Comparison of ENCODE assay signal across 1 cellular context in the genomic region with DNA sequence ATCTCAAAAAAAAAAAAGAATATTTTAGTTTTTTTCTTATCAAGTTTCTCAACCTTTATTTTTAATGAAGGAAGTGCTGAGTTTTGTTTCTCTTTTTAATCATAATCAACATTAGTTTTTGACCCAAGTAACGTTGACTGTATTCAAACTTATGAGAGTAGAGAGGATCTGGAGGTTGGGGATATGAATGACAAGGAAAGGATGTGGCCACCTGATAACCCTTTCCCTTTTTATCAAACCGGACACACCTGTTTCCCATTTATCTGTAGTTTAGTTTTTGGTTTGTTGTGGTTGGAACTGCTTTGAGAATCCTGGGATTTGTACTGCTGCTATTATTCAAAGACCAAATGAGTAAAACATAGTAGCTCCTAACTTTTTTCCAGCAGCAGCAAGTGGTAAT.
TF ChIP-seq lines count a peak whose summit lies in the region.

No MANE protein-coding gene starts in this region.

TF ChIP-seq in K562, 482 proteins besides CTCF, POLR2A, EP300 and RAD21 (continued from another document):
- TF ChIP-seq HDAC1 (IDR thresholded peaks at IDR 0.05), result peak; percentile 39 to 89; a peak in 2 of 4 replicates
- TF ChIP-seq CBFB (CRISPR knock-in tag; IDR thresholded peaks at IDR 0.05), result no peak
- TF ChIP-seq FOXO4 (CRISPR knock-in tag; IDR thresholded peaks at IDR 0.05), result no peak
- peak; percentile 89 for TF ChIP-seq SMARCE1 (IDR thresholded peaks at IDR 0.05)
- peak; percentile 56 for TF ChIP-seq MEIS2 (IDR thresholded peaks at IDR 0.05; ENCODE audit: partially characterized antibody)
- no peak for TF ChIP-seq ZC3H4 (CRISPR knock-in tag; IDR thresholded peaks at IDR 0.05; ENCODE audit: borderline replicate concordance)
- TF ChIP-seq ZNF57 (CRISPR knock-in tag; IDR thresholded peaks at IDR 0.05), result no peak
- TF ChIP-seq NR2C2 (CRISPR knock-in tag; IDR thresholded peaks at IDR 0.05), result no peak
- no peak for TF ChIP-seq NR2C2 (tag; IDR thresholded peaks at IDR 0.05)
- TF ChIP-seq CCNT2 (IDR thresholded peaks at IDR 0.05; ENCODE audit: borderline replicate concordance, extremely low read depth, insufficient read length, low read depth, low read length), result peak; percentile 54
- no peak for TF ChIP-seq PURB (CRISPR knock-in tag; IDR thresholded peaks at IDR 0.05; ENCODE audit: low read depth)
- TF ChIP-seq ZNF124 (CRISPR knock-in tag; IDR thresholded peaks at IDR 0.05), result no peak
- TF ChIP-seq, protein P1, sequence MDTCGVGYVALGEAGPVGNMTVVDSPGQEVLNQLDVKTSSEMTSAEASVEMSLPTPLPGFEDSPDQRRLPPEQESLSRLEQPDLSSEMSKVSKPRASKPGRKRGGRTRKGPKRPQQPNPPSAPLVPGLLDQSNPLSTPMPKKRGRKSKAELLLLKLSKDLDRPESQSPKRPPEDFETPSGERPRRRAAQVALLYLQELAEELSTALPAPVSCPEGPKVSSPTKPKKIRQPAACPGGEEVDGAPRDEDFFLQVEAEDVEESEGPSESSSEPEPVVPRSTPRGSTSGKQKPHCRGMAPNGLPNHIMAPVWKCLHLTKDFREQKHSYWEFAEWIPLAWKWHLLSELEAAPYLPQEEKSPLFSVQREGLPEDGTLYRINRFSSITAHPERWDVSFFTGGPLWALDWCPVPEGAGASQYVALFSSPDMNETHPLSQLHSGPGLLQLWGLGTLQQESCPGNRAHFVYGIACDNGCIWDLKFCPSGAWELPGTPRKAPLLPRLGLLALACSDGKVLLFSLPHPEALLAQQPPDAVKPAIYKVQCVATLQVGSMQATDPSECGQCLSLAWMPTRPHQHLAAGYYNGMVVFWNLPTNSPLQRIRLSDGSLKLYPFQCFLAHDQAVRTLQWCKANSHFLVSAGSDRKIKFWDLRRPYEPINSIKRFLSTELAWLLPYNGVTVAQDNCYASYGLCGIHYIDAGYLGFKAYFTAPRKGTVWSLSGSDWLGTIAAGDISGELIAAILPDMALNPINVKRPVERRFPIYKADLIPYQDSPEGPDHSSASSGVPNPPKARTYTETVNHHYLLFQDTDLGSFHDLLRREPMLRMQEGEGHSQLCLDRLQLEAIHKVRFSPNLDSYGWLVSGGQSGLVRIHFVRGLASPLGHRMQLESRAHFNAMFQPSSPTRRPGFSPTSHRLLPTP (IDR thresholded peaks at IDR 0.05; ENCODE audit: borderline replicate concordance, extremely low read depth, insufficient read length), result no peak
- no peak for TF ChIP-seq ZNF696 (CRISPR knock-in tag; conservative IDR thresholded peaks at IDR 0.05)
- no peak for TF ChIP-seq PHF20 (IDR thresholded peaks at IDR 0.05; ENCODE audit: partially characterized antibody)
- TF ChIP-seq MAZ (CRISPR knock-in tag; conservative IDR thresholded peaks at IDR 0.05 in 1 of 2, IDR thresholded peaks at IDR 0.05 in 1 of 2), result no peak
- no peak for TF ChIP-seq SIN3B (IDR thresholded peaks at IDR 0.05; ENCODE audit: low read depth)
- TF ChIP-seq NFXL1 (CRISPR knock-in tag; IDR thresholded peaks at IDR 0.05), result no peak
- peak; percentile 95 for TF ChIP-seq TAL1 (IDR thresholded peaks at IDR 0.05)
- peak; percentile 87 for TF ChIP-seq SMARCA4 (IDR thresholded peaks at IDR 0.05)
- 0 out of 2 replicates have a peak, but pooled peaks have one; percentile 15 for TF ChIP-seq GATA2 (CRISPR knock-in tag; IDR thresholded peaks at IDR 0.05)
- TF ChIP-seq, protein P2, sequence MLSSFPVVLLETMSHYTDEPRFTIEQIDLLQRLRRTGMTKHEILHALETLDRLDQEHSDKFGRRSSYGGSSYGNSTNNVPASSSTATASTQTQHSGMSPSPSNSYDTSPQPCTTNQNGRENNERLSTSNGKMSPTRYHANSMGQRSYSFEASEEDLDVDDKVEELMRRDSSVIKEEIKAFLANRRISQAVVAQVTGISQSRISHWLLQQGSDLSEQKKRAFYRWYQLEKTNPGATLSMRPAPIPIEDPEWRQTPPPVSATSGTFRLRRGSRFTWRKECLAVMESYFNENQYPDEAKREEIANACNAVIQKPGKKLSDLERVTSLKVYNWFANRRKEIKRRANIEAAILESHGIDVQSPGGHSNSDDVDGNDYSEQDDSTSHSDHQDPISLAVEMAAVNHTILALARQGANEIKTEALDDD (IDR thresholded peaks at IDR 0.05), result no peak
- peak in 1 of 2 experiments; percentile 60; a peak in 1 of 4 replicates for TF ChIP-seq ZMIZ1 (IDR thresholded peaks at IDR 0.05; ENCODE audit: low read depth in 2 of 2, low read length in 2 of 2)
- TF ChIP-seq TEAD4 (IDR thresholded peaks at IDR 0.05; ENCODE audit: low read length), result peak; percentile 95
- TF ChIP-seq TEAD4 (CRISPR knock-in tag; IDR thresholded peaks at IDR 0.05; ENCODE audit: borderline replicate concordance), result no peak
- TF ChIP-seq ZNF263 (CRISPR knock-in tag; IDR thresholded peaks at IDR 0.05; ENCODE audit: borderline replicate concordance), result no peak
- peak; percentile 87 for TF ChIP-seq MTA2 (IDR thresholded peaks at IDR 0.05; ENCODE audit: low read depth)
- TF ChIP-seq KLF6 (CRISPR knock-in tag; IDR thresholded peaks at IDR 0.05; ENCODE audit: borderline replicate concordance), result no peak
- TF ChIP-seq FOSL1 (tag; conservative IDR thresholded peaks at IDR 0.05), result 0 out of 2 replicates have a peak, but pooled peaks have one; percentile 18
- peak; percentile 89 to 96 for TF ChIP-seq RCOR1 (IDR thresholded peaks at IDR 0.05; ENCODE audit: borderline replicate concordance in 1 of 2, low read depth in 2 of 2, low read length in 2 of 2)
- TF ChIP-seq CREB1 (IDR thresholded peaks at IDR 0.05), result no peak
- no peak for TF ChIP-seq CREB1 (CRISPR knock-in tag; IDR thresholded peaks at IDR 0.05)
- TF ChIP-seq DNMT1 (IDR thresholded peaks at IDR 0.05), result no peak
- peak; percentile 90 for TF ChIP-seq CBFA2T2 (conservative IDR thresholded peaks at IDR 0.05)
- no peak for TF ChIP-seq YBX1 (IDR thresholded peaks at IDR 0.05)
- TF ChIP-seq BHLHE40 (IDR thresholded peaks at IDR 0.05; ENCODE audit: low read length), result no peak
- no peak for TF ChIP-seq RUNX1 (IDR thresholded peaks at IDR 0.05; ENCODE audit: low read depth)
- TF ChIP-seq EHMT2 (IDR thresholded peaks at IDR 0.05), result peak; percentile 38; the same call in 1 of the 2 replicates
- TF ChIP-seq RB1 (IDR thresholded peaks at IDR 0.05; ENCODE audit: low read depth), result 0 out of 2 replicates have a peak, but pooled peaks have one; percentile 16
- TF ChIP-seq NCOR1 (IDR thresholded peaks at IDR 0.05), result peak; percentile 88
- TF ChIP-seq, protein P3, sequence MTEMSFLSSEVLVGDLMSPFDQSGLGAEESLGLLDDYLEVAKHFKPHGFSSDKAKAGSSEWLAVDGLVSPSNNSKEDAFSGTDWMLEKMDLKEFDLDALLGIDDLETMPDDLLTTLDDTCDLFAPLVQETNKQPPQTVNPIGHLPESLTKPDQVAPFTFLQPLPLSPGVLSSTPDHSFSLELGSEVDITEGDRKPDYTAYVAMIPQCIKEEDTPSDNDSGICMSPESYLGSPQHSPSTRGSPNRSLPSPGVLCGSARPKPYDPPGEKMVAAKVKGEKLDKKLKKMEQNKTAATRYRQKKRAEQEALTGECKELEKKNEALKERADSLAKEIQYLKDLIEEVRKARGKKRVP (CRISPR knock-in tag; IDR thresholded peaks at IDR 0.05), result no peak
- TF ChIP-seq HMG20A (CRISPR knock-in tag; conservative IDR thresholded peaks at IDR 0.05), result peak; percentile 88; the same call in 1 of the 2 replicates
- peak; percentile 64 for TF ChIP-seq NFIC (IDR thresholded peaks at IDR 0.05)
- no peak for TF ChIP-seq SNRNP70 (optimal IDR thresholded peaks at IDR 0.05; ENCODE audit: low read depth, low read length)
- TF ChIP-seq SOX6 (IDR thresholded peaks at IDR 0.05), result peak; percentile 95
- TF ChIP-seq, protein P4, sequence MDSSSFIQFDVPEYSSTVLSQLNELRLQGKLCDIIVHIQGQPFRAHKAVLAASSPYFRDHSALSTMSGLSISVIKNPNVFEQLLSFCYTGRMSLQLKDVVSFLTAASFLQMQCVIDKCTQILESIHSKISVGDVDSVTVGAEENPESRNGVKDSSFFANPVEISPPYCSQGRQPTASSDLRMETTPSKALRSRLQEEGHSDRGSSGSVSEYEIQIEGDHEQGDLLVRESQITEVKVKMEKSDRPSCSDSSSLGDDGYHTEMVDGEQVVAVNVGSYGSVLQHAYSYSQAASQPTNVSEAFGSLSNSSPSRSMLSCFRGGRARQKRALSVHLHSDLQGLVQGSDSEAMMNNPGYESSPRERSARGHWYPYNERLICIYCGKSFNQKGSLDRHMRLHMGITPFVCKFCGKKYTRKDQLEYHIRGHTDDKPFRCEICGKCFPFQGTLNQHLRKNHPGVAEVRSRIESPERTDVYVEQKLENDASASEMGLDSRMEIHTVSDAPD (CRISPR knock-in tag; IDR thresholded peaks at IDR 0.05), result no peak
- TF ChIP-seq PPARD (CRISPR knock-in tag; IDR thresholded peaks at IDR 0.05), result no peak
- TF ChIP-seq ARID1B (IDR thresholded peaks at IDR 0.05), result peak; percentile 95
- peak; percentile 85 to 93 for TF ChIP-seq TRIM24 (IDR thresholded peaks at IDR 0.05)
- peak; percentile 89 for TF ChIP-seq PML (IDR thresholded peaks at IDR 0.05; ENCODE audit: low read length)
- no peak for TF ChIP-seq SETDB1 (IDR thresholded peaks at IDR 0.05; ENCODE audit: low read length)
- no peak for TF ChIP-seq ERF (CRISPR knock-in tag; IDR thresholded peaks at IDR 0.05)
- TF ChIP-seq JUNB (CRISPR knock-in tag; conservative IDR thresholded peaks at IDR 0.05), result no peak
- no peak for TF ChIP-seq SAFB2 (IDR thresholded peaks at IDR 0.05; ENCODE audit: borderline replicate concordance, low read depth, low read length, severe bottlenecking)
- TF ChIP-seq ZKSCAN3 (CRISPR knock-in tag; IDR thresholded peaks at IDR 0.05), result no peak
- peak; percentile 92 for TF ChIP-seq CBFA2T3 (IDR thresholded peaks at IDR 0.05)
- no peak for TF ChIP-seq ETV1 (tag; conservative IDR thresholded peaks at IDR 0.05; ENCODE audit: low read depth)
- TF ChIP-seq, protein P5, sequence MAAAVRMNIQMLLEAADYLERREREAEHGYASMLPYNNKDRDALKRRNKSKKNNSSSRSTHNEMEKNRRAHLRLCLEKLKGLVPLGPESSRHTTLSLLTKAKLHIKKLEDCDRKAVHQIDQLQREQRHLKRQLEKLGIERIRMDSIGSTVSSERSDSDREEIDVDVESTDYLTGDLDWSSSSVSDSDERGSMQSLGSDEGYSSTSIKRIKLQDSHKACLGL (CRISPR knock-in tag; IDR thresholded peaks at IDR 0.05; ENCODE audit: borderline replicate concordance, poor library complexity, severe bottlenecking), result no peak
- peak; percentile 71 for TF ChIP-seq STAT5A (IDR thresholded peaks at IDR 0.05; ENCODE audit: borderline replicate concordance, low read length)
- no peak for TF ChIP-seq BMI1 (IDR thresholded peaks at IDR 0.05; ENCODE audit: low read length)
- TF ChIP-seq MTA1 (IDR thresholded peaks at IDR 0.05; ENCODE audit: borderline replicate concordance), result peak; percentile 60
- no peak for TF ChIP-seq ZNF436 (CRISPR knock-in tag; IDR thresholded peaks at IDR 0.05)
- no peak for TF ChIP-seq TEAD1 (CRISPR knock-in tag; IDR thresholded peaks at IDR 0.05)
- TF ChIP-seq ARNT (IDR thresholded peaks at IDR 0.05), result 0 out of 4 replicates have a peak, but pooled peaks of 1 of the 2 experiments have one; percentile 71
- TF ChIP-seq SMAD4 (CRISPR knock-in tag; conservative IDR thresholded peaks at IDR 0.05), result 0 out of 2 replicates have a peak, but pooled peaks have one; percentile 32
- TF ChIP-seq MYBL2 (IDR thresholded peaks at IDR 0.05; ENCODE audit: low read depth), result peak; percentile 22; the same call in 1 of the 2 replicates
- no peak for TF ChIP-seq MYBL2 (CRISPR knock-in tag; IDR thresholded peaks at IDR 0.05; ENCODE audit: borderline replicate concordance)
- no peak for TF ChIP-seq NRF1 (conservative IDR thresholded peaks at IDR 0.05 in 1 of 2, IDR thresholded peaks at IDR 0.05 in 1 of 2)
